ENCODE assay signal across 12 cellular contexts in genomic region chr11:64853709-64854108, GRCh38. TPM values are rescaled to one million over a fixed set of nuclear protein-coding genes. Genes with fewer than 3 reads are reported as not detected.
DNase-seq lines count a peak whose midpoint lies in the region; ATAC-seq lines count a peak whose summit lies in the region.
"Had no signal": no experiment of that assay in that cellular context is flagged by ENCODE, and none has a peak within 500 bp of the region (broad histone marks: within the 10 kb centered on the region; RNA-seq: fewer than 3 reads in every experiment).

No MANE protein-coding gene starts in this region.

- peak overlapping the region; percentile 24 for H3K27ac ChIP-seq in CD8-positive, alpha-beta memory T cell (ENCODE audit: low read depth, low read length)
- H3K27ac ChIP-seq in Karpas-422 (ENCODE audit: low read length), result peak overlapping the region; percentile 95

- H3K27me3 Mint-ChIP-seq in CD8-positive, alpha-beta memory T cell, result no peaks in the 10 kb centered on the region

- H3K79me2 ChIP-seq in Karpas-422 (ENCODE audit: low read length), result no peaks in the 10 kb centered on the region

- peak in 3 of 5 donors; percentile 45 to 67 (median 63) for DNase-seq in CD8-positive, alpha-beta memory T cell
- DNase-seq in Karpas-422, result no peak
- DNase-seq in central memory CD4-positive, alpha-beta T cell, result peak; percentile 58
- no peak for DNase-seq in NK-92 (lab: John Stamatoyannopoulos, UW; ENCODE audit: unreplicated experiment)
- no peak for DNase-seq in OCI-M2 (lab: John Stamatoyannopoulos, UW; ENCODE audit: unreplicated experiment)
- DNase-seq: DMS79 treated with DMSO at 0.1 percent for 48 hours, dorsolateral prefrontal cortex, GOT3, NCI-H510A treated with DMSO at 0.1 percent for 48 hours had no signal

- peaks cover 3 to 60% (median 9%) of the 10 kb centered on the region in 3 donors for H3K36me3 Mint-ChIP-seq in CD8-positive, alpha-beta memory T cell

- peaks cover 15% of the 10 kb centered on the region for H3K36me3 ChIP-seq in CD8-positive, alpha-beta memory T cell (ENCODE audit: insufficient read depth, low read length)
- H3K36me3 ChIP-seq in Karpas-422 (ENCODE audit: insufficient read depth, low read length), result no peaks in the 10 kb centered on the region
- peaks cover 38% of the 10 kb centered on the region for H3K36me3 ChIP-seq in skeletal muscle satellite cell (ENCODE audit: insufficient read depth, low read length)

- peaks cover 81 to 94% (median 92%) of the 10 kb centered on the region in 3 donors for H3K4me1 Mint-ChIP-seq in CD8-positive, alpha-beta memory T cell

- CTCF ChIA-PET in CD8-positive, alpha-beta memory T cell (lab: Charles Lee), result interaction anchor here (1.0 to 32.1 kb wide), 3 partner anchors 9 to 33 kb away, joined by 3 to 1256 read pairs (median 318); partner anchors contain the start of genes CDC42BPG and EHD1

- H2AFZ ChIP-seq in Karpas-422 (ENCODE audit: low read length), result no peak overlapping the region

- peak overlapping the region; percentile 27 to 85 (median 69) for H3K4me3 Mint-ChIP-seq in CD8-positive, alpha-beta memory T cell
- H3K4me3 Mint-ChIP-seq: neural crest cell had no signal

- no peaks in the 10 kb centered on the region for H3K27me3 ChIP-seq in CD8-positive, alpha-beta memory T cell (ENCODE audit: insufficient read depth, low read length, poor library complexity, severe bottlenecking)
- H3K27me3 ChIP-seq in Karpas-422 (ENCODE audit: low read length) (no peaks in the 10 kb centered on the region), skeletal muscle satellite cell (ENCODE audit: control insufficient read depth, insufficient read depth, low read length) (no peaks in the 10 kb centered on the region)
- H3K27me3 ChIP-seq: dorsolateral prefrontal cortex had no signal

- peaks cover 93% of the 10 kb centered on the region for H3K4me1 ChIP-seq in CD8-positive, alpha-beta memory T cell (ENCODE audit: insufficient read depth, low read length)
- peaks cover 65% of the 10 kb centered on the region for H3K4me1 ChIP-seq in Karpas-422 (ENCODE audit: low read length)
- H3K4me1 ChIP-seq in skeletal muscle satellite cell (ENCODE audit: control insufficient read depth, insufficient read depth, low read length), result peaks cover 58% of the 10 kb centered on the region

- no peak overlapping the region for H3K4me2 ChIP-seq in Karpas-422 (ENCODE audit: low read depth, low read length, poor library complexity, severe bottlenecking)
- H3K4me2 ChIP-seq in skeletal muscle satellite cell (ENCODE audit: low read length), result peak overlapping the region; percentile 79

- no peak for ATAC-seq in HG02884 (IDR thresholded peaks at IDR 0.05; ENCODE audit: unreplicated experiment)

- H3K9ac ChIP-seq in Karpas-422 (ENCODE audit: low read length) (no peak overlapping the region; the same call in 1 of the 2 replicates), skeletal muscle satellite cell (ENCODE audit: low read depth, low read length) (no peak overlapping the region)

- H3K9me3 Mint-ChIP-seq in CD8-positive, alpha-beta memory T cell, result no peaks in the 10 kb centered on the region
- H3K9me3 Mint-ChIP-seq: neural crest cell had no signal

- H3K4me3 ChIP-seq in CD8-positive, alpha-beta memory T cell (ENCODE audit: low read length), result peak overlapping the region; percentile 37
- H3K4me3 ChIP-seq in Karpas-422 (ENCODE audit: low read length), result no peak overlapping the region
- H3K4me3 ChIP-seq in skeletal muscle satellite cell (ENCODE audit: low read length), result no peak overlapping the region
- H3K4me3 ChIP-seq: dorsolateral prefrontal cortex had no signal

- H3K9me3 ChIP-seq in CD8-positive, alpha-beta memory T cell (ENCODE audit: low read length), result no peaks in the 10 kb centered on the region
- H3K9me3 ChIP-seq in Karpas-422 (ENCODE audit: low read length) (no peaks in the 10 kb centered on the region), skeletal muscle satellite cell (replicated peaks; ENCODE audit: low read length) (no peaks in the 10 kb centered on the region)

- H4K20me1 ChIP-seq in Karpas-422 (ENCODE audit: insufficient read depth, low read depth, low read length), result no peaks in the 10 kb centered on the region

- H3K9me2 ChIP-seq in Karpas-422 (replicated peaks; ENCODE audit: insufficient read depth, low read length), result no peaks in the 10 kb centered on the region

- POLR2A ChIA-PET in CD8-positive, alpha-beta memory T cell (lab: Charles Lee), result interaction anchor here (0.7 to 24.3 kb wide), 5 partner anchors 9 to 75 kb away, joined by 3 to 569 read pairs (median 8); partner anchors contain the start of genes CDC42BPG and EHD1

- peak overlapping the region; percentile 84 to 100 (median 95) for H3K27ac Mint-ChIP-seq in CD8-positive, alpha-beta memory T cell

RNA-seq across cellular contexts. Expression of gene CDC42BPG, which starts 9.3 kb away (rescaled TPM):
- 1 to 10 TPM in 1 of 2 experiments, under 1 TPM in 1; 0.66 to 2.3 TPM for total RNA-seq in CD8-positive, alpha-beta memory T cell
- 0.52 TPM for polyA plus RNA-seq in CD8-positive, alpha-beta memory T cell
- 0.15 and 0.22 TPM in 2 replicates for total RNA-seq in Karpas-422 (2014; rRNA removed; shearing (Covaris generic); ENCODE audit: low replicate concordance)
- 0.25 TPM in 1 of 2 replicates, not detected in the other for total RNA-seq in skeletal muscle satellite cell (2012; rRNA removed)

RNA-seq across cellular contexts. Expression of gene EHD1, which starts 24.7 kb away (rescaled TPM):
- 100 to 1,000 TPM; 102 to 110 TPM for total RNA-seq in CD8-positive, alpha-beta memory T cell
- polyA plus RNA-seq in CD8-positive, alpha-beta memory T cell, result 258 TPM
- 30.8 and 77.3 TPM in 2 replicates for total RNA-seq in Karpas-422 (2014; rRNA removed; shearing (Covaris generic); ENCODE audit: low replicate concordance)
- total RNA-seq in skeletal muscle satellite cell (2012; rRNA removed), result 43.7 and 56.5 TPM in 2 replicates

RNA-seq across cellular contexts. Expression of gene MEN1, which starts 43.4 kb away (rescaled TPM):
- 10 to 100 TPM; 45.8 to 47.7 TPM for total RNA-seq in CD8-positive, alpha-beta memory T cell
- polyA plus RNA-seq in CD8-positive, alpha-beta memory T cell, result 45.0 TPM
- 27.6 and 28.3 TPM in 2 replicates for total RNA-seq in Karpas-422 (2014; rRNA removed; shearing (Covaris generic); ENCODE audit: low replicate concordance)
- 20.0 and 21.4 TPM in 2 replicates for total RNA-seq in skeletal muscle satellite cell (2012; rRNA removed)

RNA-seq across cellular contexts. Expression of gene MAP4K2, which starts 50.7 kb away (rescaled TPM):
- 10 to 100 TPM; 54.8 to 55.3 TPM for total RNA-seq in CD8-positive, alpha-beta memory T cell
- 39.0 TPM for polyA plus RNA-seq in CD8-positive, alpha-beta memory T cell
- 62.0 and 84.2 TPM in 2 replicates for total RNA-seq in Karpas-422 (2014; rRNA removed; shearing (Covaris generic); ENCODE audit: low replicate concordance)
- total RNA-seq in skeletal muscle satellite cell (2012; rRNA removed), result 8.5 and 9.9 TPM in 2 replicates

Comparison
In these comparisons a context has a peak if more than half of its experiments do, and no peak if none do; other contexts are left out.
1. DNase-seq: peak in CD8-positive, alpha-beta memory T cell (3 of 5) and central memory CD4-positive, alpha-beta T cell (single experiment); none in Karpas-422 (single experiment), NK-92 (single experiment) and OCI-M2 (single experiment).